ENCODE assay signal across 8 cellular contexts in genomic region chr14:20632448-20632830, GRCh38. TPM values are rescaled to one million over a fixed set of nuclear protein-coding genes. Genes with fewer than 3 reads are reported as not detected.
A peak's percentile ranks its signal among the peaks of the same experiment; 100 is the strongest.
DNase-seq lines count a peak whose midpoint lies in the region; ATAC-seq and TF ChIP-seq lines count a peak whose summit lies in the region.

No MANE protein-coding gene starts in this region.

- H3K27ac Mint-ChIP-seq in activated naive CD4-positive, alpha-beta T cell treated with anti-CD3 and anti-CD28 coated beads, Interleukin-2, amount 10 ng/mL, durations not matched to agents 7 days and 5 days = peak overlapping the region; percentile 81

- CTCF ChIA-PET in activated naive CD4-positive, alpha-beta T cell treated with anti-CD3 and anti-CD28 coated beads, Interleukin-2, amount 10 ng/mL, durations not matched to agents 7 days and 5 days (lab: Charles Lee) = interaction anchor here (1.0 to 3.1 kb wide), 5 partner anchors 19 to 226 kb away, joined by 3 to 16 read pairs (median 3); partner anchors contain the start of gene RNASE4

- TF ChIP-seq CTCF in lower lobe of right lung (IDR thresholded peaks at IDR 0.05) = no peak

- peak; percentile 11 to 46 for DNase-seq in NOMO-1 (lab: John Stamatoyannopoulos, UW; ENCODE audit: unreplicated experiment in 2 of 2)
- no peak for DNase-seq in NOMO-1 treated with DMSO at 0.1 percent for 48 hours (lab: John Stamatoyannopoulos, UW; ENCODE audit: unreplicated experiment)
- DNase-seq in activated naive CD4-positive, alpha-beta T cell treated with anti-CD3 and anti-CD28 coated beads, Interleukin-2, amount 10 ng/mL, durations not matched to agents 7 days and 5 days = peak; percentile 25
- no peak for DNase-seq in lower lobe of right lung
- DNase-seq in hippocampal formation (lab: John Stamatoyannopoulos, UW) = no peak
- no peak for DNase-seq in SKM-1 treated with dmso at 0.1 percent for 144 hours (lab: John Stamatoyannopoulos, UW; ENCODE audit: unreplicated experiment)
- DNase-seq in activated gamma-delta T cell (lab: John Stamatoyannopoulos, UW) = no peak

- H3K4me1 Mint-ChIP-seq in activated naive CD4-positive, alpha-beta T cell treated with anti-CD3 and anti-CD28 coated beads, Interleukin-2, amount 10 ng/mL, durations not matched to agents 7 days and 5 days = peaks cover 33% of the 10 kb centered on the region

- H3K27me3 Mint-ChIP-seq in activated naive CD4-positive, alpha-beta T cell treated with anti-CD3 and anti-CD28 coated beads, Interleukin-2, amount 10 ng/mL, durations not matched to agents 7 days and 5 days = peaks cover 88% of the 10 kb centered on the region

- no peaks in the 10 kb centered on the region for H3K9me3 Mint-ChIP-seq in activated naive CD4-positive, alpha-beta T cell treated with anti-CD3 and anti-CD28 coated beads, Interleukin-2, amount 10 ng/mL, durations not matched to agents 7 days and 5 days

- no peaks in the 10 kb centered on the region for H3K36me3 ChIP-seq in lower lobe of right lung

- H3K27me3 ChIP-seq in lower lobe of right lung (ENCODE audit: low read depth) = peaks cover 52% of the 10 kb centered on the region

- intact Hi-C loops in lower lobe of right lung (cut with DNase I) = no loop called here

- peak overlapping the region; percentile 40 for H3K4me3 ChIP-seq in lower lobe of right lung

- H3K36me3 Mint-ChIP-seq in activated naive CD4-positive, alpha-beta T cell treated with anti-CD3 and anti-CD28 coated beads, Interleukin-2, amount 10 ng/mL, durations not matched to agents 7 days and 5 days = no peaks in the 10 kb centered on the region

- no peak overlapping the region for H3K27ac ChIP-seq in lower lobe of right lung

- H3K4me3 Mint-ChIP-seq in activated naive CD4-positive, alpha-beta T cell treated with anti-CD3 and anti-CD28 coated beads, Interleukin-2, amount 10 ng/mL, durations not matched to agents 7 days and 5 days = peak overlapping the region; percentile 69

- no peaks in the 10 kb centered on the region for H3K9me3 ChIP-seq in lower lobe of right lung

- ATAC-seq in HG02943 (IDR thresholded peaks at IDR 0.05; ENCODE audit: low read depth, unreplicated experiment) = peak; percentile 22
- peak in 1 of 2 donors; percentile 17 for ATAC-seq in lower lobe of right lung

- H3K4me1 ChIP-seq in lower lobe of right lung = peaks cover 26% of the 10 kb centered on the region

RNA-seq across cellular contexts. Expression of gene OR6S1, which starts 9.1 kb away (rescaled TPM):
- not detected for total RNA-seq in lower lobe of right lung

RNA-seq across cellular contexts. Expression of gene RNASE12, which starts 41.3 kb away (rescaled TPM):
- not detected for total RNA-seq in lower lobe of right lung

RNA-seq across cellular contexts. Expression of gene RNASE11, which starts 44.6 kb away (rescaled TPM):
- not detected for total RNA-seq in lower lobe of right lung

RNA-seq across cellular contexts. Expression of gene RNASE4, which starts 51.9 kb away (rescaled TPM):
- 41.0 TPM for total RNA-seq in lower lobe of right lung

RNA-seq across cellular contexts. Expression of gene ANG, which starts 56.1 kb away (rescaled TPM):
- total RNA-seq in lower lobe of right lung = 29.3 TPM

Comparison
In these comparisons a context has a peak if more than half of its experiments do, and no peak if none do; other contexts are left out.
1. DNase-seq: peak in NOMO-1 (2 of 2) and activated naive CD4-positive, alpha-beta T cell treated with anti-CD3 and anti-CD28 coated beads, Interleukin-2, amount 10 ng/mL, durations not matched to agents 7 days and 5 days (single experiment); none in NOMO-1 treated with DMSO at 0.1 percent for 48 hours (single experiment), lower lobe of right lung (single experiment), hippocampal formation (0 of 2), SKM-1 treated with dmso at 0.1 percent for 144 hours (single experiment) and activated gamma-delta T cell (single experiment).